ENCODE assay signal across 30 cellular contexts in the genomic region with DNA sequence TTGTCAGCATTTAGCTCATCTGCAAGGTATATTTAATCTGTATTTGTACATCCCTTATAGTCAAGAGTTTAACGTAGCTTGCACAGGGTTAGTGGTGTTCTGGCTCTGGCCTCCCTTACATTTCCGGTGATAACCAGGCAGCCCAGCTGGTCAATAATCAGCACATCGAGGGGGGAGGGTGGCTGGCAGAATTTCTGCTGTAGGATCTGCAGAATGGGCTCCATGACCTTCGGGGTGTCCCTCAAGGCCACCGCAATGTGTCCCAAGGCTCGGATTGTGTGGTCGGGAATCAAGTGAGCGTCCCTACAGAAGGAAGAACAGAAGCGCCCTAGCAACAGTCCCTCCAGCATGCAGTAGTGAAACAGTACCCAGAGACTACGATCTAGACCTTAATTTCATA. TPM values are rescaled to one million over a fixed set of nuclear protein-coding genes. Genes with fewer than 3 reads are reported as not detected.
"Had no signal": no experiment of that assay in that cellular context is flagged by ENCODE, and none has a peak within 500 bp of the region (broad histone marks: within the 10 kb centered on the region; RNA-seq: fewer than 3 reads in every experiment).

No MANE protein-coding gene starts in this region.

- FAIRE-seq: endothelial cell of umbilical vein had no signal

- H3K27me3 ChIP-seq: body of pancreas, cardiac muscle cell, gastroesophageal sphincter, hepatocyte, neural progenitor cell, right atrium auricular region, testis, upper lobe of right lung had no signal

- H3K9me3 Mint-ChIP-seq: activated naive CD4-positive, alpha-beta T cell treated with anti-CD3 and anti-CD28 coated beads, Interleukin-2, amount 50 U/mL, for 72 hours; activated T-cell treated with anti-CD3 and anti-CD28 coated beads, Interleukin-2, amount 50 U/mL, for 72 hours; natural killer cell; neural progenitor cell; stimulated activated naive B cell treated with anti-CD40 and anti-IgM and Interleukin-4, amounts not matched to agents 10 μg/mL and 1 μg/mL and 100 μg/mL, for 72 hours; T-helper 1 cell treated with Interleukin-12 subunit alpha and Interleukin-12 subunit beta and Interleukin-4 antibody, amounts not matched to agents 30 μg/mL and 1 μg/mL, for 36 hours had no signal

- H3K4me3 Mint-ChIP-seq: activated CD4-positive, alpha-beta T cell treated with anti-CD3 and anti-CD28 coated beads for 36 hours; activated CD8-positive, alpha-beta memory T cell treated with anti-CD3 and anti-CD28 coated beads, Interleukin-2, amount 10 ng/mL, durations not matched to agents 7 days and 5 days; activated CD8-positive, alpha-beta T cell treated with anti-CD3 and anti-CD28 coated beads, Interleukin-2, amount 10 ng/mL, durations not matched to agents 7 days and 5 days; activated T-cell treated with anti-CD3 and anti-CD28 coated beads, Interleukin-2, amount 50 U/mL, for 72 hours; natural killer cell; neural progenitor cell; stimulated activated naive B cell treated with anti-CD40 and anti-IgM and Interleukin-4, amounts not matched to agents 10 μg/mL and 1 μg/mL and 100 μg/mL, for 72 hours; T-helper 1 cell treated with Interleukin-12 subunit alpha and Interleukin-12 subunit beta and Interleukin-4 antibody, amounts not matched to agents 30 μg/mL and 1 μg/mL, for 36 hours had no signal

- H3K4me1 ChIP-seq: neural progenitor cell, parathyroid adenoma, right atrium auricular region, testis, upper lobe of right lung had no signal

- H3K4me2 ChIP-seq: hepatocyte, neural progenitor cell had no signal

- DNase-seq: activated CD4-positive, alpha-beta T cell treated with anti-CD3 and anti-CD28 coated beads for 36 hours; activated CD4-positive, CD25-positive, alpha-beta regulatory T cell; activated CD8-positive, alpha-beta memory T cell treated with anti-CD3 and anti-CD28 coated beads, Interleukin-2, amount 10 ng/mL, durations not matched to agents 7 days and 5 days; activated CD8-positive, alpha-beta T cell treated with anti-CD3 and anti-CD28 coated beads, Interleukin-2, amount 10 ng/mL, durations not matched to agents 7 days and 5 days; activated naive CD4-positive, alpha-beta T cell; activated T-cell treated with anti-CD3 and anti-CD28 coated beads, Interleukin-2, amount 50 U/mL, for 72 hours; aorta; body of pancreas; cerebellar nuclear complex; cortex of kidney; left cardiac atrium; natural killer cell; occipital lobe; stimulated activated CD4-positive, alpha-beta T cell treated with anti-CD3 and anti-CD28 coated beads, Interleukin-15, amount 100 ng/mL, for 24 hours; stimulated activated CD4-positive, alpha-beta T cell treated with anti-CD3 and anti-CD28 coated beads, Interleukin-2, amount 100 ng/mL, for 24 hours; stimulated activated naive B cell treated with anti-CD40 and anti-IgM and Interleukin-4, amounts not matched to agents 10 μg/mL and 1 μg/mL and 100 μg/mL, for 72 hours; T1000; testis; upper lobe of right lung had no signal

- H3K36me3 ChIP-seq: neural progenitor cell had no signal

- H3K27ac ChIP-seq: body of pancreas, cardiac muscle cell, gastroesophageal sphincter, hepatocyte, neural progenitor cell, parathyroid adenoma, right atrium auricular region, testis, upper lobe of right lung had no signal

- H3K9ac ChIP-seq: neural progenitor cell, parathyroid adenoma had no signal

- H3K27ac Mint-ChIP-seq: activated CD4-positive, alpha-beta T cell treated with anti-CD3 and anti-CD28 coated beads for 36 hours; activated CD8-positive, alpha-beta memory T cell treated with anti-CD3 and anti-CD28 coated beads, Interleukin-2, amount 10 ng/mL, durations not matched to agents 7 days and 5 days; activated CD8-positive, alpha-beta T cell treated with anti-CD3 and anti-CD28 coated beads, Interleukin-2, amount 10 ng/mL, durations not matched to agents 7 days and 5 days; activated T-cell treated with anti-CD3 and anti-CD28 coated beads, Interleukin-2, amount 50 U/mL, for 72 hours; natural killer cell; neural progenitor cell; stimulated activated naive B cell treated with anti-CD40 and anti-IgM and Interleukin-4, amounts not matched to agents 10 μg/mL and 1 μg/mL and 100 μg/mL, for 72 hours; T-helper 1 cell treated with Interleukin-12 subunit alpha and Interleukin-12 subunit beta and Interleukin-4 antibody, amounts not matched to agents 30 μg/mL and 1 μg/mL, for 36 hours had no signal

- H3K4me1 Mint-ChIP-seq: activated CD4-positive, alpha-beta T cell treated with anti-CD3 and anti-CD28 coated beads for 36 hours; activated CD8-positive, alpha-beta memory T cell treated with anti-CD3 and anti-CD28 coated beads, Interleukin-2, amount 10 ng/mL, durations not matched to agents 7 days and 5 days; natural killer cell had no signal

- H3K27me3 Mint-ChIP-seq: activated CD4-positive, alpha-beta T cell treated with anti-CD3 and anti-CD28 coated beads for 36 hours; activated CD8-positive, alpha-beta memory T cell treated with anti-CD3 and anti-CD28 coated beads, Interleukin-2, amount 10 ng/mL, durations not matched to agents 7 days and 5 days; stimulated activated naive B cell treated with anti-CD40 and anti-IgM and Interleukin-4, amounts not matched to agents 10 μg/mL and 1 μg/mL and 100 μg/mL, for 72 hours had no signal

- H2AFZ ChIP-seq: hepatocyte, neural progenitor cell, parathyroid adenoma had no signal

- H3K4me3 ChIP-seq: body of pancreas, cardiac muscle cell, gastroesophageal sphincter, hepatocyte, neural progenitor cell, right atrium auricular region, testis, upper lobe of right lung had no signal

- H3K9me3 ChIP-seq: body of pancreas, gastroesophageal sphincter, right atrium auricular region, testis, upper lobe of right lung had no signal

- ATAC-seq: activated CD4-positive, alpha-beta T cell treated with anti-CD3 and anti-CD28 coated beads for 36 hours; activated CD8-positive, alpha-beta memory T cell treated with anti-CD3 and anti-CD28 coated beads, Interleukin-2, amount 10 ng/mL, durations not matched to agents 7 days and 5 days; activated CD8-positive, alpha-beta T cell treated with anti-CD3 and anti-CD28 coated beads, Interleukin-2, amount 10 ng/mL, durations not matched to agents 7 days and 5 days; activated naive CD4-positive, alpha-beta T cell treated with anti-CD3 and anti-CD28 coated beads, Interleukin-2, amount 50 U/mL, for 72 hours; activated T-cell treated with anti-CD3 and anti-CD28 coated beads, Interleukin-2, amount 50 U/mL, for 72 hours; body of pancreas; gastroesophageal sphincter; left cardiac atrium; natural killer cell; upper lobe of right lung had no signal

- H3K79me2 ChIP-seq: hepatocyte, parathyroid adenoma had no signal

RNA-seq across cellular contexts. Expression of a gene that starts 25.1 kb away (rescaled TPM):
- total RNA-seq: activated CD4-positive, alpha-beta T cell treated with anti-CD3 and anti-CD28 coated beads for 36 hours; activated CD8-positive, alpha-beta memory T cell treated with anti-CD3 and anti-CD28 coated beads, Interleukin-2, amount 10 ng/mL, durations not matched to agents 7 days and 5 days; activated CD8-positive, alpha-beta T cell treated with anti-CD3 and anti-CD28 coated beads, Interleukin-2, amount 10 ng/mL, durations not matched to agents 7 days and 5 days; activated naive CD4-positive, alpha-beta T cell treated with anti-CD3 and anti-CD28 coated beads, Interleukin-2, amount 50 U/mL, for 72 hours; activated T-cell treated with anti-CD3 and anti-CD28 coated beads, Interleukin-2, amount 50 U/mL, for 72 hours; body of pancreas; fibroblast of lung; mononuclear cell had no signal
